In the genomic region with DNA sequence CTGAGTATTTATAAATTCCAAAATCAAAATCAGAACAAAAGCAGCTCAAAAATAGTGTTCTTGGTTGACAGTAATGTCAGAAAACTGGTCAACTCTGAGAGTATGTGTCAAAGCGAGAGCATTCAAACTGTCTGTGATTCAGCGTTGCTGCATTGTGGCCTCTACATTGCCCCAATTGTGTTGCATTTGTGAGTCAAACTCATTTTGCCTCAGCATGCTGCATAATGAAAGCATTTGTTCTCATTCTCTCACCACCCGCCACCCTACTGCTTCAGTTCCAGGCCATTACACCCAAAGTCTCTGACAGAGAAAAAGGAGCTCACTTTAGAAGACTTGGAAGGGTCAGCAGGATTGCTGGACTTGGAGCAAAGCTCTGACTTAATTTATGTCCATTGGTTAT, we compare ENCODE assay signal across 9 cellular contexts.
DNase-seq lines count a peak whose midpoint lies in the region; ATAC-seq, FAIRE-seq and TF ChIP-seq lines count a peak whose summit lies in the region.
"Had no signal": no experiment of that assay in that cellular context is flagged by ENCODE, and none has a peak within 500 bp of the region (broad histone marks: within the 10 kb centered on the region; RNA-seq: fewer than 3 reads in every experiment).

No MANE protein-coding gene starts in this region.

- TF ChIP-seq CTCF in H1 (IDR thresholded peaks at IDR 0.05; ENCODE audit: control extremely low read depth in 1 of 3, insufficient read depth in 1 of 3, low read depth in 1 of 3, low read length in 3 of 3) = no peak

- peak; percentile 97 for FAIRE-seq in H1 (lab: Jason Lieb, UNC)

- no peak overlapping the region for H4K91ac ChIP-seq in H1 (replicated peaks; ENCODE audit: insufficient read length, low read length)
- H4K91ac ChIP-seq in neuronal stem cell (ENCODE audit: low read depth, low read length, poor library complexity) = no peak overlapping the region

- no peaks in the 10 kb centered on the region for H3K9me3 ChIP-seq in H1 (ENCODE audit: insufficient read depth in 2 of 2, low read depth in 1 of 2, low read length in 1 of 2)
- peaks cover 0 to 4% of the 10 kb centered on the region in 2 donors for H3K9me3 ChIP-seq in neuronal stem cell (replicated peaks in 1 of 2; ENCODE audit: control insufficient read depth in 2 of 2, insufficient read depth in 1 of 2, low read depth in 1 of 2, low read length in 2 of 2)

- H3K79me2 ChIP-seq in H1 (ENCODE audit: control insufficient read depth in 1 of 2, insufficient read depth in 2 of 2, low read length in 2 of 2) = no peaks in the 10 kb centered on the region

- 34% methylated on average over 3 of the region's 3 CpGs; no CpG with 5 or more reads in 1 of the 2 experiments for WGBS in H1 (ENCODE audit: extremely low coverage in 1 of 2, insufficient coverage in 1 of 2, insufficient read length in 1 of 2, insufficient replicate concordance in 2 of 2, low coverage in 1 of 2, low lambda C conversion rate in 2 of 2, missing lambda C conversion rate in 1 of 2), 2 experiments
- WGBS in neuronal stem cell (ENCODE audit: extremely low coverage in 2 of 2, insufficient read length in 2 of 2, insufficient replicate concordance in 1 of 2), 2 donors = no CpG with 5 or more reads among the region's 3 CpGs

- H3K56ac ChIP-seq in H1 (replicated peaks; ENCODE audit: insufficient read length, low read depth, low read length) = no peak overlapping the region

- H4K20me1 ChIP-seq in H1 (replicated peaks in 1 of 2; ENCODE audit: control insufficient read depth in 1 of 2, insufficient read depth in 2 of 2, low read length in 2 of 2) = no peaks in the 10 kb centered on the region

- H3K27me3 ChIP-seq in H1 (replicated peaks in 1 of 4; ENCODE audit: control insufficient read depth in 3 of 4, extremely low read depth in 1 of 4, insufficient read depth in 3 of 4, low read length in 3 of 4) (no peaks in the 10 kb centered on the region), neuronal stem cell (ENCODE audit: control insufficient read depth in 3 of 3, insufficient read depth in 3 of 3, low read depth in 1 of 3, low read length in 3 of 3) (no peaks in the 10 kb centered on the region)

- H3K4me2 ChIP-seq in H1 (ENCODE audit: insufficient read depth in 1 of 2, low read depth in 2 of 2, low read length in 2 of 2) (peak overlapping the region; percentile 24 to 47; a peak in 3 of 4 replicates), neuronal stem cell (ENCODE audit: insufficient read depth, low read length, poor library complexity, severe bottlenecking) (no peak overlapping the region)

- H3K18ac ChIP-seq in H1 (ENCODE audit: extremely low read depth, low read length) (no peak overlapping the region), neuronal stem cell (ENCODE audit: low read length) (no peak overlapping the region)

- H3K4ac ChIP-seq in H1 (replicated peaks; ENCODE audit: insufficient read length, low read depth, low read length) (no peak overlapping the region), neuronal stem cell (ENCODE audit: low read length) (no peak overlapping the region)

- peak overlapping the region in 1 of 4 experiments; percentile 4; a peak in 1 of 8 replicates for H3K4me3 ChIP-seq in H1 (ENCODE audit: extremely low read depth in 1 of 4, insufficient read depth in 2 of 4, low read depth in 3 of 4, low read length in 4 of 4)
- no peak overlapping the region for H3K4me3 ChIP-seq in neuronal stem cell (ENCODE audit: low read length in 2 of 2)

- H3K9ac ChIP-seq in H1 (replicated peaks in 1 of 4; ENCODE audit: extremely low read depth in 1 of 4, low read depth in 3 of 4, low read length in 3 of 4) (no peak overlapping the region), neuronal stem cell (ENCODE audit: low read depth, low read length, poor library complexity) (no peak overlapping the region)

- no peak overlapping the region for H4K8ac ChIP-seq in H1 (ENCODE audit: extremely low read depth, insufficient read depth, low read length)
- H4K8ac ChIP-seq in neuronal stem cell (ENCODE audit: low read depth, low read length) = no peak overlapping the region

- H2BK15ac ChIP-seq in H1 (ENCODE audit: low read length) (no peak overlapping the region; the same call in 1 of the 2 replicates), neuronal stem cell (ENCODE audit: low read length) (no peak overlapping the region)

- no peaks in the 10 kb centered on the region for H3K23me2 ChIP-seq in H1 (ENCODE audit: low read depth, low read length)

- H3K36me3 ChIP-seq in H1 (ENCODE audit: control insufficient read depth in 2 of 4, insufficient read depth in 4 of 4, low read length in 3 of 4) (no peaks in the 10 kb centered on the region), neuronal stem cell (replicated peaks in 1 of 2; ENCODE audit: control insufficient read depth in 2 of 2, insufficient read depth in 2 of 2, low read length in 2 of 2) (no peaks in the 10 kb centered on the region)

- TF ChIP-seq EP300 in H1 (IDR thresholded peaks at IDR 0.05; ENCODE audit: borderline replicate concordance in 1 of 2, low read depth in 2 of 2, low read length in 2 of 2) = no peak

- H2AK5ac ChIP-seq in H1 (ENCODE audit: low read depth, low read length) = no peak overlapping the region
- no peak overlapping the region for H2AK5ac ChIP-seq in neuronal stem cell (ENCODE audit: low read depth, low read length)

- H3K14ac ChIP-seq in H1 (ENCODE audit: insufficient read length) (no peak overlapping the region), neuronal stem cell (ENCODE audit: low read length) (no peak overlapping the region)

- ATAC-seq in GM18519 (IDR thresholded peaks at IDR 0.05; ENCODE audit: low FRiP score, unreplicated experiment) (peak; percentile 50), HG03025 (IDR thresholded peaks at IDR 0.05; ENCODE audit: low FRiP score, unreplicated experiment) (peak; percentile 81), GM19467 (IDR thresholded peaks at IDR 0.05; ENCODE audit: unreplicated experiment) (no peak)

- POLR2A ChIA-PET in H1 (lab: Charles Lee; ENCODE audit: partially characterized antibody) = interaction anchor here (0.8 to 2.1 kb wide), 5 partner anchors 10 to 247 kb away, joined by 3 to 5 read pairs (median 4); no protein-coding TSS in a partner anchor

- H2BK120ac ChIP-seq in H1 (replicated peaks; ENCODE audit: low read depth, low read length) (no peak overlapping the region), neuronal stem cell (ENCODE audit: low read depth, low read length) (no peak overlapping the region)

- 0 out of 4 replicates have a peak, but pooled peaks of 1 of the 2 experiments have one; percentile 3 for TF ChIP-seq RAD21 in H1 (IDR thresholded peaks at IDR 0.05 in 1 of 2, conservative IDR thresholded peaks at IDR 0.05 in 1 of 2; ENCODE audit: low read depth in 2 of 2, low read length in 2 of 2)

- H2BK5ac ChIP-seq in H1 (ENCODE audit: low read depth, low read length) (no peak overlapping the region), neuronal stem cell (ENCODE audit: low read length) (no peak overlapping the region)

- H2BK12ac ChIP-seq in H1 (ENCODE audit: low read depth, low read length) (no peak overlapping the region), neuronal stem cell (ENCODE audit: low read length) (no peak overlapping the region)

- H2AFZ ChIP-seq in H1 (ENCODE audit: low read length) (no peak overlapping the region), neuronal stem cell (ENCODE audit: low read length) (peak overlapping the region; percentile 59)

- peak in 1 of 2 experiments; percentile 38 for DNase-seq in H1 (ENCODE audit: low read depth in 1 of 2, low spot score in 2 of 2)
- peak; percentile 49 for DNase-seq in neuronal stem cell (ENCODE audit: low spot score)
- DNase-seq in T-helper 1 cell = no peak
- no peak for DNase-seq in D341Med (ENCODE audit: low spot score)
- DNase-seq in NOMO-1 (lab: John Stamatoyannopoulos, UW; ENCODE audit: unreplicated experiment in 2 of 2) = no peak

- H3K79me1 ChIP-seq in H1 (ENCODE audit: low read depth, low read length) (no peaks in the 10 kb centered on the region), neuronal stem cell (ENCODE audit: low read depth, low read length) (no peaks in the 10 kb centered on the region)

- no peak for TF ChIP-seq POLR2A in H1 (IDR thresholded peaks at IDR 0.05; ENCODE audit: control extremely low read depth in 1 of 2, low read depth in 2 of 2, low read length in 2 of 2)

- H3K4me1 ChIP-seq in H1 (replicated peaks in 1 of 4; ENCODE audit: control insufficient read depth in 3 of 4, insufficient read depth in 4 of 4, low read length in 3 of 4) (peaks cover 6 to 26% (median 19%) of the 10 kb centered on the region in 4 experiments; a peak in 5 of 7 replicates), neuronal stem cell (ENCODE audit: control insufficient read depth in 2 of 2, insufficient read depth in 1 of 2, low read depth in 1 of 2, low read length in 2 of 2) (peaks cover 10 to 15% of the 10 kb centered on the region in 2 donors)

- CTCF ChIA-PET in H1 (lab: Charles Lee; ENCODE audit: partially characterized antibody) = interaction anchor here (0.7 to 2.6 kb wide), 10 partner anchors 10 to 201 kb away, joined by 3 to 20 read pairs (median 4); no protein-coding TSS in a partner anchor

- no peak overlapping the region for H3K27ac ChIP-seq in H1 (ENCODE audit: low read depth, low read length)
- H3K27ac ChIP-seq in neuronal stem cell (replicated peaks; ENCODE audit: low read length) = peak overlapping the region; percentile 83
- H3K27ac ChIP-seq: HL-60 had no signal

- H2BK20ac ChIP-seq in H1 (ENCODE audit: low read length) = no peak overlapping the region

- H3K23ac ChIP-seq in H1 (ENCODE audit: insufficient read length) (no peak overlapping the region), neuronal stem cell (ENCODE audit: low read depth, low read length, poor library complexity) (no peak overlapping the region)

- peak overlapping the region; percentile 18 for H4K5ac ChIP-seq in H1 (ENCODE audit: insufficient read length, low read depth, low read length)

TF ChIP-seq in H1, 55 proteins besides CTCF, POLR2A, EP300 and RAD21:
- TF ChIP-seq BCL11A (IDR thresholded peaks at IDR 0.05; ENCODE audit: low read depth in 2 of 2, low read length in 2 of 2) (peak in 1 of 2 experiments; percentile 14), SIX5 (IDR thresholded peaks at IDR 0.05; ENCODE audit: low read depth, low read length) (no peak), CHD1 (IDR thresholded peaks at IDR 0.05; ENCODE audit: low read depth, low read length) (no peak), YY1 (IDR thresholded peaks at IDR 0.05; ENCODE audit: low read depth, low read length) (peak; percentile 23; the same call in 1 of the 2 replicates), TEAD4 (IDR thresholded peaks at IDR 0.05; ENCODE audit: low read depth, low read length) (0 out of 2 replicates have a peak, but pooled peaks have one; percentile 12), FOSL1 (IDR thresholded peaks at IDR 0.05; ENCODE audit: insufficient read depth, low read depth, low read length) (no peak), NANOG (IDR thresholded peaks at IDR 0.05; ENCODE audit: insufficient read depth, low read depth, low read length, poor library complexity, severe bottlenecking) (peak; percentile 32), MAFK (IDR thresholded peaks at IDR 0.05; ENCODE audit: low read depth, low read length) (peak; percentile 24; the same call in 1 of the 2 replicates)
- TF ChIP-seq, protein P1, sequence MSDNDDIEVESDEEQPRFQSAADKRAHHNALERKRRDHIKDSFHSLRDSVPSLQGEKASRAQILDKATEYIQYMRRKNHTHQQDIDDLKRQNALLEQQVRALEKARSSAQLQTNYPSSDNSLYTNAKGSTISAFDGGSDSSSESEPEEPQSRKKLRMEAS (IDR thresholded peaks at IDR 0.05) = 0 out of 2 replicates have a peak, but pooled peaks have one; percentile 37
